Comparison of ENCODE assay signal across 1 cellular context in the genomic region with DNA sequence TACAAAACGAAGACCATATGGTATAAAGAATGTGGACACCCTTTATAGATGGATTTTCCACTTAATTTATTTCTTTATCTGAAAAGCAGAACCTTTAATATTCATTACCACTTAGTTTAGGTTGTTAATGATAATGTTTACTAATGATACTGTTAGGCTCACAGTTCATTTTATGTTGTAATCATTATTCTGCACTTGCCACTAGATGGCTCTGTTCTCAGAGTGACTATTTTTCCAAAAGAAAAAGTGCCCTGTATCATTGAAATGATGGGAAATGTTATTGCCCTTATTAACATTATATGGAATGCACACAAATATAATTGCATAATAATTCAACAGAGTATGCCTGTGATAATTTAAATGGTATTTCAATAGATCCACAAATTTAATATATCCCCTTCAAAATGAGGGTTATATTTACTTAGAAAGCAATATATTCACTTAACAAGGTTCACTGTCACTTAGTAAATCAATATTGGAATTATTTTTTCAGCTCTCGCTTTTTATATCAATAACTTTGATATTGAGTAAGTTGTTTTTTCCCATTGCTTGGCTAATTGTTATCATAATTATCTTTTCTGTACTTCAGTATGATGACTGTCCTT.
TF ChIP-seq lines count a peak whose summit lies in the region.

No MANE protein-coding gene starts in this region.

TF ChIP-seq in HCT116, 20 proteins besides CTCF, POLR2A, EP300 and RAD21:
- TF ChIP-seq POLR2AphosphoS5 (IDR thresholded peaks at IDR 0.05; ENCODE audit: low read depth, low read length) (no peak), ZBTB33 (IDR thresholded peaks at IDR 0.05; ENCODE audit: extremely low read depth, insufficient replicate concordance, low read length) (no peak), CEBPB (IDR thresholded peaks at IDR 0.05; ENCODE audit: low read depth) (no peak), FOSL1 (IDR thresholded peaks at IDR 0.05; ENCODE audit: low read depth) (no peak), EZH2 (IDR thresholded peaks at IDR 0.05) (no peak), JUND (IDR thresholded peaks at IDR 0.05) (no peak), EZH2phosphoT487 (IDR thresholded peaks at IDR 0.05; ENCODE audit: borderline replicate concordance) (no peak), ZNF274 (IDR thresholded peaks at IDR 0.05; ENCODE audit: low read depth, low read length) (no peak), SIN3A (IDR thresholded peaks at IDR 0.05; ENCODE audit: low read depth) (no peak), SRF (IDR thresholded peaks at IDR 0.05; ENCODE audit: low read depth) (no peak), ATF3 (IDR thresholded peaks at IDR 0.05) (no peak), SP1 (IDR thresholded peaks at IDR 0.05; ENCODE audit: low read depth) (no peak), ELF1 (IDR thresholded peaks at IDR 0.05; ENCODE audit: borderline replicate concordance, low read depth) (no peak), ZFX (IDR thresholded peaks at IDR 0.05) (no peak), MAX (IDR thresholded peaks at IDR 0.05) (no peak)
